8 cellular contexts compared by ENCODE assay signal in the genomic region with DNA sequence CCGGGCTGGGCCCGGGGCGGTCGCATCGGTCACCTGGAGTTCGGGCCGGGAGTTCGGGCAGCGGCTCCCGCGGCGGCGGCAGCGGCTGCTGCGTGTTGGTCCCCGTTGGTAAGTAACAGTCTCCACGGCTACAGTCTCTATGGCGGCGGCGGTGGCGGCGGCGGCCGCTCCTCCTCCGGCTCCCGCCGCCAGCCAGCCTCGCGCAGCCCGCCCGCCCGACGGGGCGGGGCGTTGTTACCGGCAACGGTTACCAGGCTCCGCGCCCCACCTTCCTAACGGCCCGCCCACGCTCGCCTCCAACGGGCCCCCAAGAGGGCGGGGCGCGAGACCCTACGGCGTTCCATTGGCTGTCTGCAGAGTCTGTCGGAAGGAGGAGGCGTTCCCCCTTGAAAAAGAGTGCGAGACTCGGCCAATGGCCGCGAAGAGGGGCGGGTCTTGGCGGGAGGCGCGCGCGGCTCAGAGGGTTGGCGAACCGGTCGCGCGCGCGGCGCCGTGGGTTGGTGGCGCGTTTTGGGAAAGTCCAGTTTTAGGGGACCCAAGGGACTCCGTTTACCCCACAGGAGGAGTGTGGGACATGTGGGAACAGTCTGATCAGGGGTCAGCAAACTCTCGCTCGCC. TPM values are rescaled to one million over a fixed set of nuclear protein-coding genes. Genes with fewer than 3 reads are reported as not detected.
DNase-seq lines count a peak whose midpoint lies in the region; ATAC-seq, FAIRE-seq and TF ChIP-seq lines count a peak whose summit lies in the region.

A gene (minus strand): TSS at position 141 of the 618 bp plus-strand sequence. CDS start 63,004 bp downstream, outside the sequence.

- ATAC-seq in GM21447 (IDR thresholded peaks at IDR 0.05; ENCODE audit: unreplicated experiment): peak; percentile 91

- 0% methylated on average over 25 to 73 of the region's 75 CpGs for WGBS in endodermal cell (ENCODE audit: insufficient coverage in 1 of 2, insufficient read length in 1 of 2), 2 experiments
- WGBS in mesodermal cell (ENCODE audit: insufficient coverage in 2 of 2), 2 experiments: 0% methylated on average over 40 to 54 of the region's 75 CpGs

- H3K36me3 ChIP-seq in HUES48 (ENCODE audit: control insufficient read depth, insufficient read depth, low read length) (no peaks in the 10 kb centered on the region), NT2/D1 (ENCODE audit: insufficient read depth, insufficient read length, low read length) (no peaks in the 10 kb centered on the region), endodermal cell (ENCODE audit: control insufficient read depth, insufficient read depth, low read length) (no peaks in the 10 kb centered on the region), mesodermal cell (ENCODE audit: control insufficient read depth, insufficient read depth, low read length) (no peaks in the 10 kb centered on the region)

- TF ChIP-seq CTCF in D721Med (IDR thresholded peaks at IDR 0.05; ENCODE audit: insufficient read depth, missing control alignments) (no peak), endodermal cell (conservative IDR thresholded peaks at IDR 0.05) (no peak)

- H3K27ac Mint-ChIP-seq in endodermal cell: peak within 1 kb of the TSS; percentile 83

- peaks cover 32% of the 10 kb centered on the region for H3K27me3 Mint-ChIP-seq in endodermal cell (ENCODE audit: insufficient read depth)

- peak within 1 kb of the TSS; percentile 72 for H3K4me3 Mint-ChIP-seq in endodermal cell

- H3K9ac ChIP-seq in HUES48 (ENCODE audit: low read depth, low read length): peak within 1 kb of the TSS; percentile 61; the same call in 1 of the 2 replicates
- peak within 1 kb of the TSS; percentile 63 for H3K9ac ChIP-seq in NT2/D1 (ENCODE audit: insufficient read length, low read depth)
- H3K9ac ChIP-seq in endodermal cell (ENCODE audit: extremely low read depth, low read length, poor library complexity, severe bottlenecking): peak within 1 kb of the TSS; percentile 34

- H3K27me3 ChIP-seq in HUES48 (ENCODE audit: control insufficient read depth, insufficient read depth, low read length) (peaks cover 27% of the 10 kb centered on the region), NT2/D1 (ENCODE audit: insufficient read depth, insufficient read length) (peaks cover 28% of the 10 kb centered on the region), endodermal cell (ENCODE audit: control insufficient read depth, insufficient read depth, low read length, poor library complexity, severe bottlenecking) (peaks cover 25% of the 10 kb centered on the region)

- H3K4me1 ChIP-seq in HUES48 (ENCODE audit: control insufficient read depth, insufficient read depth, low read length): peaks cover 9% of the 10 kb centered on the region; the same call in 1 of the 2 replicates
- H3K4me1 ChIP-seq in NT2/D1 (ENCODE audit: insufficient read depth, insufficient read length): peaks cover 3% of the 10 kb centered on the region
- H3K4me1 ChIP-seq in endodermal cell (ENCODE audit: control insufficient read depth, insufficient read depth, low read length): no peaks in the 10 kb centered on the region
- H3K4me1 ChIP-seq in mesodermal cell (ENCODE audit: control insufficient read depth, insufficient read depth, low read length, poor library complexity, severe bottlenecking): peaks cover 9% of the 10 kb centered on the region

- H3K9me3 ChIP-seq in HUES48 (ENCODE audit: control insufficient read depth, insufficient read depth, low read length) (no peaks in the 10 kb centered on the region), NT2/D1 (ENCODE audit: insufficient read depth, low read length) (no peaks in the 10 kb centered on the region), endodermal cell (ENCODE audit: control insufficient read depth, low read length) (no peaks in the 10 kb centered on the region), mesodermal cell (ENCODE audit: control insufficient read depth, low read length) (no peaks in the 10 kb centered on the region)

- H3K36me3 Mint-ChIP-seq in endodermal cell (ENCODE audit: low read depth): no peaks in the 10 kb centered on the region

- H3K27ac ChIP-seq in HUES48 (ENCODE audit: low read depth, low read length): no peak within 1 kb of the TSS
- no peak within 1 kb of the TSS for H3K27ac ChIP-seq in endodermal cell (ENCODE audit: low read depth, low read length)
- no peak within 1 kb of the TSS for H3K27ac ChIP-seq in mesodermal cell (ENCODE audit: low read depth, low read length, severe bottlenecking)

- DNase-seq in D721Med (ENCODE audit: insufficient read length, low spot score) (peak; percentile 88), NT2/D1 (ENCODE audit: low read depth, low spot score) (peak; percentile 98), endodermal cell (peak; percentile 99)
- DNase-seq in activated CD8-positive, alpha-beta memory T cell treated with anti-CD3 and anti-CD28 coated beads, Interleukin-2, amount 50 U/mL, for 1 hour (ENCODE audit: extremely low read depth): peak; percentile 97
- peak; percentile 97 for DNase-seq in stimulated activated CD8-positive, alpha-beta memory T cell treated with anti-CD3 and anti-CD28 coated beads, Interleukin-15, amount 100 ng/mL, for 1 hour (ENCODE audit: low read depth)

- H3K9me3 Mint-ChIP-seq in endodermal cell: no peaks in the 10 kb centered on the region

- no peak for FAIRE-seq in D721Med (lab: Jason Lieb, UNC)

- H3K4me3 ChIP-seq in HUES48 (ENCODE audit: low read depth, low read length) (peak within 1 kb of the TSS; percentile 90), NT2/D1 (ENCODE audit: insufficient read length, low read depth) (peak within 1 kb of the TSS; percentile 58), endodermal cell (ENCODE audit: low read length) (peak within 1 kb of the TSS; percentile 77), mesodermal cell (ENCODE audit: extremely low read depth, insufficient read depth, low read length, poor library complexity, severe bottlenecking) (peak within 1 kb of the TSS; percentile 53)

- H3K4me1 Mint-ChIP-seq in endodermal cell: peaks cover 12% of the 10 kb centered on the region

RNA-seq across cellular contexts. Expression of the gene that starts here (rescaled TPM):
- total RNA-seq in endodermal cell: 10 to 100 TPM in 1 of 2 donors, 1 to 10 TPM in 1; 6.6 to 11.0 TPM
- 20.7 TPM for polyA plus RNA-seq in endodermal cell (2013, experiment 1 of 2)
- polyA plus RNA-seq in endodermal cell (2013, experiment 2 of 2): 17.6 TPM
- 7.6 TPM for polyA plus RNA-seq in mesodermal cell (2013, experiment 1 of 2)
- 5.1 TPM for polyA plus RNA-seq in mesodermal cell (2013, experiment 2 of 2)
